Comparison of ENCODE assay signal across 1 cellular context in genomic region chr11:125261471-125262087, GRCh38.
TF ChIP-seq lines count a peak whose summit lies in the region.

No MANE protein-coding gene starts in this region.

TF ChIP-seq in IMR-90, 13 proteins besides CTCF, POLR2A, EP300 and RAD21:
- TF ChIP-seq RCOR1 (IDR thresholded peaks at IDR 0.05; ENCODE audit: insufficient replicate concordance, low read length) (no peak), NFE2L2 (IDR thresholded peaks at IDR 0.05; ENCODE audit: low read depth, low read length) (no peak), MXI1 (IDR thresholded peaks at IDR 0.05; ENCODE audit: borderline replicate concordance, low read depth, low read length) (no peak), ELK1 (IDR thresholded peaks at IDR 0.05; ENCODE audit: borderline replicate concordance, low read depth, low read length) (no peak), CHD1 (IDR thresholded peaks at IDR 0.05; ENCODE audit: low read depth, low read length) (no peak), CEBPB (IDR thresholded peaks at IDR 0.05; ENCODE audit: low read depth, low read length) (no peak), RFX5 (IDR thresholded peaks at IDR 0.05; ENCODE audit: low read depth, low read length) (no peak), MAZ (IDR thresholded peaks at IDR 0.05; ENCODE audit: borderline replicate concordance, low read depth, low read length) (no peak), MAFK (IDR thresholded peaks at IDR 0.05; ENCODE audit: low read depth, low read length) (no peak), USF2 (IDR thresholded peaks at IDR 0.05; ENCODE audit: low read depth, low read length) (no peak), SMC3 (IDR thresholded peaks at IDR 0.05; ENCODE audit: low read depth, low read length) (no peak), FOS (IDR thresholded peaks at IDR 0.05; ENCODE audit: low read depth, low read length) (no peak), BHLHE40 (IDR thresholded peaks at IDR 0.05; ENCODE audit: low read depth, low read length) (no peak)
